14 cellular contexts compared by ENCODE assay signal in genomic region chr11:95723353-95723942, GRCh38.
A peak's percentile ranks its signal among the peaks of the same experiment; 100 is the strongest.
DNase-seq lines count a peak whose midpoint lies in the region; ATAC-seq and TF ChIP-seq lines count a peak whose summit lies in the region.
"Had no signal": no experiment of that assay in that cellular context is flagged by ENCODE, and none has a peak within 500 bp of the region (broad histone marks: within the 10 kb centered on the region; RNA-seq: fewer than 3 reads in every experiment).

No MANE protein-coding gene starts in this region.

- ATAC-seq in Right ventricle myocardium inferior (no peak), heart left ventricle (no peak)
- ATAC-seq in activated CD8-positive, alpha-beta memory T cell treated with anti-CD3 and anti-CD28 coated beads, Interleukin-2, amount 10 ng/mL, durations not matched to agents 7 days and 5 days: no peak

- no peak overlapping the region for H2BK15ac ChIP-seq in mesenchymal stem cell (ENCODE audit: low read depth, poor library complexity, severe bottlenecking)

- no peak overlapping the region for H4K12ac ChIP-seq in trophoblast cell (ENCODE audit: low read depth, low read length)

- no peak overlapping the region for H4K91ac ChIP-seq in mesenchymal stem cell (ENCODE audit: low read length)
- no peak overlapping the region for H4K91ac ChIP-seq in trophoblast cell (ENCODE audit: low read depth, low read length)

- in situ Hi-C loops in astrocyte of the spinal cord (cut with HindIII; ENCODE audit: low sequenced_read_pairs): no loop called here

- no peaks in the 10 kb centered on the region for H3K36me3 ChIP-seq in heart left ventricle
- no peaks in the 10 kb centered on the region for H3K36me3 ChIP-seq in mesenchymal stem cell (ENCODE audit: control insufficient read depth in 1 of 2, insufficient read depth in 2 of 2, low read depth in 1 of 2, low read length in 2 of 2)
- no peaks in the 10 kb centered on the region for H3K36me3 ChIP-seq in trophoblast cell (ENCODE audit: control insufficient read depth in 1 of 2, insufficient read depth in 2 of 2, low read length in 2 of 2)
- H3K36me3 ChIP-seq: BLaER1 treated with 17β-estradiol and CSF1 and Interleukin-3, amounts not matched to agents 10 nM and 100 nM had no signal

- H3K4me3 ChIP-seq in heart left ventricle (no peak overlapping the region), astrocyte of the spinal cord (ENCODE audit: low read depth, low read length) (no peak overlapping the region), mesenchymal stem cell (ENCODE audit: insufficient read depth in 1 of 2, low read depth in 1 of 2, low read length in 2 of 2) (no peak overlapping the region), trophoblast cell (ENCODE audit: low read depth, low read length) (no peak overlapping the region)
- H3K4me3 ChIP-seq: BLaER1 treated with 17β-estradiol and CSF1 and Interleukin-3, amounts not matched to agents 10 nM and 100 nM; GM23248 had no signal

- H3K18ac ChIP-seq in mesenchymal stem cell (ENCODE audit: low read depth in 1 of 2, low read length in 2 of 2): no peak overlapping the region
- H3K18ac ChIP-seq in trophoblast cell (ENCODE audit: low read length): no peak overlapping the region

- H3K23ac ChIP-seq in mesenchymal stem cell (ENCODE audit: low read length in 2 of 2) (no peak overlapping the region), trophoblast cell (ENCODE audit: low read length) (no peak overlapping the region)

- H3K4ac ChIP-seq in mesenchymal stem cell (ENCODE audit: low read depth in 1 of 2, low read length in 2 of 2) (no peak overlapping the region), trophoblast cell (ENCODE audit: low read depth, low read length) (no peak overlapping the region)

- no peak overlapping the region for H3K27ac Mint-ChIP-seq in type B pancreatic cell
- H3K27ac Mint-ChIP-seq in activated CD8-positive, alpha-beta memory T cell treated with anti-CD3 and anti-CD28 coated beads, Interleukin-2, amount 10 ng/mL, durations not matched to agents 7 days and 5 days: no peak overlapping the region
- H3K27ac Mint-ChIP-seq: CD4-positive, CD25-positive, alpha-beta regulatory T cell had no signal

- H3K4me3 Mint-ChIP-seq in type B pancreatic cell: no peak overlapping the region
- no peak overlapping the region for H3K4me3 Mint-ChIP-seq in activated CD8-positive, alpha-beta memory T cell treated with anti-CD3 and anti-CD28 coated beads, Interleukin-2, amount 10 ng/mL, durations not matched to agents 7 days and 5 days
- H3K4me3 Mint-ChIP-seq: CD4-positive, CD25-positive, alpha-beta regulatory T cell had no signal

- no peak overlapping the region for H3K4me2 ChIP-seq in mesenchymal stem cell (ENCODE audit: low read length, poor library complexity, severe bottlenecking)
- no peak overlapping the region for H3K4me2 ChIP-seq in trophoblast cell (ENCODE audit: low read length)
- H3K4me2 ChIP-seq: BLaER1 treated with 17β-estradiol and CSF1 and Interleukin-3, amounts not matched to agents 10 nM and 100 nM had no signal

- H3K4me1 ChIP-seq in heart left ventricle: no peaks in the 10 kb centered on the region
- peaks cover 1% of the 10 kb centered on the region for H3K4me1 ChIP-seq in mesenchymal stem cell (ENCODE audit: control insufficient read depth, insufficient read depth, low read depth, low read length)
- H3K4me1 ChIP-seq in trophoblast cell (ENCODE audit: control insufficient read depth in 1 of 2, insufficient read depth in 2 of 2, low read length in 2 of 2): no peaks in the 10 kb centered on the region

- H2BK12ac ChIP-seq in mesenchymal stem cell (ENCODE audit: low read length in 2 of 2) (no peak overlapping the region), trophoblast cell (ENCODE audit: low read length) (no peak overlapping the region)

- H3K14ac ChIP-seq in mesenchymal stem cell (ENCODE audit: low read length in 2 of 2): peak overlapping the region in 1 of 2 experiments; percentile 55
- no peak overlapping the region for H3K14ac ChIP-seq in trophoblast cell (ENCODE audit: low read length)

- H3K27ac ChIP-seq in heart left ventricle (no peak overlapping the region), mesenchymal stem cell (ENCODE audit: low read length, poor library complexity, severe bottlenecking) (no peak overlapping the region), trophoblast cell (ENCODE audit: low read depth, low read length) (no peak overlapping the region)
- H3K27ac ChIP-seq: BLaER1 treated with 17β-estradiol and CSF1 and Interleukin-3, amounts not matched to agents 10 nM and 100 nM; GM23248; HL-60 had no signal

- TF ChIP-seq POLR2A in heart left ventricle (IDR thresholded peaks at IDR 0.05): no peak

- no peak overlapping the region for H2AK5ac ChIP-seq in mesenchymal stem cell (ENCODE audit: low read length, severe bottlenecking)
- H2AK5ac ChIP-seq in trophoblast cell (ENCODE audit: low read length): no peak overlapping the region

- H2BK5ac ChIP-seq in mesenchymal stem cell (ENCODE audit: low read depth, low read length, poor library complexity, severe bottlenecking): no peak overlapping the region
- no peak overlapping the region for H2BK5ac ChIP-seq in trophoblast cell (ENCODE audit: low read depth, low read length, poor library complexity)

- no peak overlapping the region for H2BK120ac ChIP-seq in mesenchymal stem cell (ENCODE audit: low read depth, low read length)
- H2BK120ac ChIP-seq in trophoblast cell (ENCODE audit: insufficient read depth, low read length, poor library complexity): no peak overlapping the region

- CTCF ChIA-PET in activated CD8-positive, alpha-beta memory T cell treated with anti-CD3 and anti-CD28 coated beads, Interleukin-2, amount 10 ng/mL, durations not matched to agents 7 days and 5 days (lab: Charles Lee): interaction anchor here (1.5 kb wide), 1 partner anchor 13 kb away, joined by 4 read pairs; no protein-coding TSS in a partner anchor

- intact Hi-C loops in Right ventricle myocardium inferior (cut with DNase I) (no loop called here), heart left ventricle (cut with DNase I) (no loop called here)

- H3K79me2 ChIP-seq in trophoblast cell (ENCODE audit: control insufficient read depth, insufficient read depth, low read length, poor library complexity): no peaks in the 10 kb centered on the region

- peak; percentile 37 for DNase-seq in Right ventricle myocardium inferior (ENCODE audit: missing footprints)
- DNase-seq in heart left ventricle: no peak
- DNase-seq in astrocyte of the spinal cord (ENCODE audit: low read depth, low spot score): peak; percentile 23
- peak; percentile 26 for DNase-seq in mesenchymal stem cell
- no peak for DNase-seq in type B pancreatic cell (ENCODE audit: extremely low spot score, unreplicated experiment)
- no peak for DNase-seq in trophoblast cell
- DNase-seq in activated CD8-positive, alpha-beta memory T cell treated with anti-CD3 and anti-CD28 coated beads, Interleukin-2, amount 10 ng/mL, durations not matched to agents 7 days and 5 days: no peak
- DNase-seq: ACHN; CD4-positive, CD25-positive, alpha-beta regulatory T cell; DMS53; GM23248; H7 had no signal

- H4K8ac ChIP-seq in mesenchymal stem cell (ENCODE audit: low read length) (no peak overlapping the region), trophoblast cell (ENCODE audit: low read depth, low read length) (no peak overlapping the region)

- H3K9me3 ChIP-seq in heart left ventricle (no peaks in the 10 kb centered on the region), mesenchymal stem cell (ENCODE audit: control insufficient read depth, low read length) (no peaks in the 10 kb centered on the region), trophoblast cell (ENCODE audit: insufficient read depth, low read depth, low read length) (no peaks in the 10 kb centered on the region)

- H3K79me1 ChIP-seq in mesenchymal stem cell (replicated peaks; ENCODE audit: low read length, poor library complexity, severe bottlenecking): no peaks in the 10 kb centered on the region
- H3K79me1 ChIP-seq in trophoblast cell (ENCODE audit: low read length): no peaks in the 10 kb centered on the region

- WGBS in heart left ventricle, 4 donors: 54 to 75% (median 61%) methylated on average over 3 of the region's 3 CpGs
- WGBS in mesenchymal stem cell: 59% methylated on average over 2 of the region's 3 CpGs
- WGBS in trophoblast cell (ENCODE audit: extremely low coverage, insufficient coverage, insufficient read length): no CpG with 5 or more reads among the region's 3 CpGs

- no peaks in the 10 kb centered on the region for H3K27me3 ChIP-seq in heart left ventricle
- H3K27me3 ChIP-seq in mesenchymal stem cell (ENCODE audit: control insufficient read depth in 1 of 2, insufficient read depth in 1 of 2, low read length in 2 of 2): peaks cover 5 to 14% of the 10 kb centered on the region in 2 experiments
- no peaks in the 10 kb centered on the region for H3K27me3 ChIP-seq in trophoblast cell (ENCODE audit: insufficient read depth, low read length)
- H3K27me3 ChIP-seq: BLaER1 treated with 17β-estradiol and CSF1 and Interleukin-3, amounts not matched to agents 10 nM and 100 nM had no signal

- no peaks in the 10 kb centered on the region for H3K36me3 Mint-ChIP-seq in type B pancreatic cell
- no peaks in the 10 kb centered on the region for H3K36me3 Mint-ChIP-seq in activated CD8-positive, alpha-beta memory T cell treated with anti-CD3 and anti-CD28 coated beads, Interleukin-2, amount 10 ng/mL, durations not matched to agents 7 days and 5 days
- H3K36me3 Mint-ChIP-seq: CD4-positive, CD25-positive, alpha-beta regulatory T cell had no signal

- no peaks in the 10 kb centered on the region for H3K9me3 Mint-ChIP-seq in type B pancreatic cell
- H3K9me3 Mint-ChIP-seq in activated CD8-positive, alpha-beta memory T cell treated with anti-CD3 and anti-CD28 coated beads, Interleukin-2, amount 10 ng/mL, durations not matched to agents 7 days and 5 days (ENCODE audit: low read depth): no peaks in the 10 kb centered on the region

- TF ChIP-seq CTCF in heart left ventricle (IDR thresholded peaks at IDR 0.05) (no peak), astrocyte of the spinal cord (IDR thresholded peaks at IDR 0.05; ENCODE audit: low read depth, low read length) (no peak), type B pancreatic cell (conservative IDR thresholded peaks at IDR 0.05) (no peak)

- H3K9ac ChIP-seq in mesenchymal stem cell (ENCODE audit: low read length) (no peak overlapping the region), trophoblast cell (ENCODE audit: low read length) (no peak overlapping the region)
- H3K9ac ChIP-seq: BLaER1 treated with 17β-estradiol and CSF1 and Interleukin-3, amounts not matched to agents 10 nM and 100 nM; GM23248 had no signal

- H2AFZ ChIP-seq in mesenchymal stem cell (ENCODE audit: low read depth, low read length) (no peak overlapping the region), trophoblast cell (ENCODE audit: insufficient read depth, low read length, poor library complexity) (no peak overlapping the region)
- H2AFZ ChIP-seq: GM23248 had no signal

- H3K27me3 Mint-ChIP-seq in type B pancreatic cell: no peaks in the 10 kb centered on the region
- peaks cover 6% of the 10 kb centered on the region for H3K27me3 Mint-ChIP-seq in activated CD8-positive, alpha-beta memory T cell treated with anti-CD3 and anti-CD28 coated beads, Interleukin-2, amount 10 ng/mL, durations not matched to agents 7 days and 5 days
- H3K27me3 Mint-ChIP-seq: CD4-positive, CD25-positive, alpha-beta regulatory T cell had no signal

- H3K4me1 Mint-ChIP-seq in type B pancreatic cell (ENCODE audit: unreplicated experiment): peaks cover under 1% of the 10 kb centered on the region
- peaks cover 5% of the 10 kb centered on the region for H3K4me1 Mint-ChIP-seq in activated CD8-positive, alpha-beta memory T cell treated with anti-CD3 and anti-CD28 coated beads, Interleukin-2, amount 10 ng/mL, durations not matched to agents 7 days and 5 days

Comparison
In these comparisons a context has a peak if more than half of its experiments do, and no peak if none do; other contexts are left out.
1. DNase-seq: peak in Right ventricle myocardium inferior (single experiment), astrocyte of the spinal cord (single experiment) and mesenchymal stem cell (single experiment); none in heart left ventricle (0 of 5), type B pancreatic cell (single experiment), trophoblast cell (0 of 2) and activated CD8-positive, alpha-beta memory T cell treated with anti-CD3 and anti-CD28 coated beads, Interleukin-2, amount 10 ng/mL, durations not matched to agents 7 days and 5 days (single experiment).